ENCODE assay signal across 9 cellular contexts in genomic region chr15:31367021-31367729, GRCh38. TPM values are rescaled to one million over a fixed set of nuclear protein-coding genes. Genes with fewer than 3 reads are reported as not detected.
A peak's percentile ranks its signal among the peaks of the same experiment; 100 is the strongest.
DNase-seq lines count a peak whose midpoint lies in the region; ATAC-seq, FAIRE-seq and TF ChIP-seq lines count a peak whose summit lies in the region.
"Had no signal": no experiment of that assay in that cellular context is flagged by ENCODE, and none has a peak within 500 bp of the region (broad histone marks: within the 10 kb centered on the region; RNA-seq: fewer than 3 reads in every experiment).

No MANE protein-coding gene starts in this region.

- TF ChIP-seq CTCF in WTC11 (IDR thresholded peaks at IDR 0.05), result no peak
- no peak for TF ChIP-seq CTCF in heart left ventricle (IDR thresholded peaks at IDR 0.05)

- peaks cover 0 to 12% (median 2%) of the 10 kb centered on the region in 9 donors for H3K36me3 ChIP-seq in heart left ventricle
- H3K36me3 ChIP-seq in small intestine (ENCODE audit: control insufficient read depth in 2 of 2, insufficient read depth in 2 of 2, low read length in 2 of 2), result peaks cover 0 to 1% of the 10 kb centered on the region in 2 donors

- H3K27me3 ChIP-seq in heart left ventricle, result no peaks in the 10 kb centered on the region
- H3K27me3 ChIP-seq in small intestine (ENCODE audit: control insufficient read depth in 2 of 2, insufficient read depth in 2 of 2, low read length in 2 of 2), result no peaks in the 10 kb centered on the region

- H3K36me3 Mint-ChIP-seq in WTC11, result peaks cover 5% of the 10 kb centered on the region; the same call in 1 of the 2 replicates

- H3K4me3 Mint-ChIP-seq in WTC11, result no peak overlapping the region

- no peaks in the 10 kb centered on the region for H3K27me3 Mint-ChIP-seq in WTC11 (ENCODE audit: low read depth)

- ATAC-seq in GM18867 (IDR thresholded peaks at IDR 0.05; ENCODE audit: unreplicated experiment), result peak; percentile 7
- ATAC-seq in WTC11, result no peak
- ATAC-seq in heart left ventricle, result peak in 3 of 4 donors; percentile 2 to 5 (median 4)
- no peak for ATAC-seq in GM21737 (IDR thresholded peaks at IDR 0.05; ENCODE audit: unreplicated experiment)
- ATAC-seq: K562 had no signal

- H3K4me3 ChIP-seq in heart left ventricle (peak overlapping the region in 3 of 12 donors; percentile 42 to 47 (median 47)), small intestine (ENCODE audit: low read depth in 1 of 2, low read length in 2 of 2) (no peak overlapping the region)
- H3K4me3 ChIP-seq: K562 had no signal

- peaks cover 20 to 100% (median 89%) of the 10 kb centered on the region in 12 donors for H3K4me1 ChIP-seq in heart left ventricle
- H3K4me1 ChIP-seq in small intestine (ENCODE audit: control insufficient read depth in 2 of 2, insufficient read depth in 1 of 2, low read depth in 1 of 2, low read length in 1 of 2), result peaks cover 18% of the 10 kb centered on the region in 2 donors

- TF ChIP-seq POLR2A in heart left ventricle (IDR thresholded peaks at IDR 0.05), result no peak

- 43 to 62% (median 51%) methylated on average over 6 to 11 of the region's 11 CpGs for WGBS in heart left ventricle, 4 donors
- WGBS in small intestine, 3 donors, result 79 to 89% (median 80%) methylated on average over 11 of the region's 11 CpGs

- no peaks in the 10 kb centered on the region for H3K9me3 ChIP-seq in heart left ventricle
- no peaks in the 10 kb centered on the region for H3K9me3 ChIP-seq in small intestine (ENCODE audit: control insufficient read depth, low read depth)

- H3K9me3 Mint-ChIP-seq in WTC11, result peaks cover 5% of the 10 kb centered on the region; the same call in 1 of the 2 replicates

- DNase-seq in WTC11 (ENCODE audit: low spot score), result no peak
- peak in 1 of 5 donors; percentile 57 for DNase-seq in heart left ventricle
- no peak for DNase-seq in small intestine
- no peak for DNase-seq in DMS53 treated with DMSO at 0.1 percent for 48 hours (lab: John Stamatoyannopoulos, UW; ENCODE audit: unreplicated experiment)
- DNase-seq in NK-92 (lab: John Stamatoyannopoulos, UW; ENCODE audit: unreplicated experiment), result no peak
- DNase-seq in HTR-8/SVneo (ENCODE audit: insufficient read length, low spot score), result no peak

- CTCF ChIA-PET in WTC11 (lab: Charles Lee), result interaction anchor here (0.8 to 3.9 kb wide), 16 partner anchors 10 to 120 kb away, joined by 3 to 66 read pairs (median 7); partner anchors contain the start of gene KLF13

- H3K27ac ChIP-seq in heart left ventricle, result peak overlapping the region; percentile 87 to 95 (median 92)
- peak overlapping the region; percentile 90 to 95 for H3K27ac ChIP-seq in small intestine (ENCODE audit: low read depth in 1 of 2, low read length in 1 of 2)

- POLR2A ChIA-PET in WTC11 (lab: Charles Lee), result no interaction called here

- no peak for FAIRE-seq in small intestine (lab: Jason Lieb, UNC)
- FAIRE-seq in HTR-8/SVneo (lab: Jason Lieb, UNC), result no peak
- FAIRE-seq: K562 had no signal

- intact Hi-C loops in heart left ventricle (cut with DNase I), result loop anchor here in 8 of 10 donors (5.0 to 10.0 kb wide), 8 partner anchors 35 to 150 kb away; partner anchors contain the start of gene KLF13 (in 2 of the 8)

- peak overlapping the region; percentile 53; the same call in 1 of the 2 replicates for H3K27ac Mint-ChIP-seq in WTC11

- peaks cover 93% of the 10 kb centered on the region for H3K4me1 Mint-ChIP-seq in WTC11

TF ChIP-seq in WTC11, 78 proteins besides CTCF, POLR2A, EP300 and RAD21 (continues in another document):
- TF ChIP-seq TEAD1 (CRISPR knock-in tag; IDR thresholded peaks at IDR 0.05) (no peak), ERG (CRISPR knock-in tag; IDR thresholded peaks at IDR 0.05) (no peak), FOXP1 (CRISPR knock-in tag; IDR thresholded peaks at IDR 0.05; ENCODE audit: borderline replicate concordance) (no peak), ZNF317 (CRISPR knock-in tag; IDR thresholded peaks at IDR 0.05; ENCODE audit: borderline replicate concordance, low read depth) (no peak), TCF7 (CRISPR knock-in tag; IDR thresholded peaks at IDR 0.05; ENCODE audit: low read depth) (no peak), FOXP4 (CRISPR knock-in tag; IDR thresholded peaks at IDR 0.05) (no peak), ARID4B (CRISPR knock-in tag; IDR thresholded peaks at IDR 0.05; ENCODE audit: borderline replicate concordance) (no peak), CREM (CRISPR knock-in tag; IDR thresholded peaks at IDR 0.05) (no peak), E2F4 (CRISPR knock-in tag; IDR thresholded peaks at IDR 0.05; ENCODE audit: borderline replicate concordance, low read depth) (no peak), ATF1 (CRISPR knock-in tag; IDR thresholded peaks at IDR 0.05) (no peak)

RNA-seq across cellular contexts. Expression of gene KLF13, which starts 40.5 kb away (rescaled TPM):
- total RNA-seq in WTC11 (2021) (36.9 to 38.1 TPM (median 37.2 TPM) in 3 replicates), heart left ventricle (10 to 100 TPM; 37.5 to 65.9 (median 56.4) TPM)
- polyA plus RNA-seq in heart left ventricle (10 to 100 TPM; 22.4 to 74.0 TPM), small intestine (10 to 100 TPM; 50.6 to 61.3 (median 51.9) TPM)

Comparison
In these comparisons a context has a peak if more than half of its experiments do, and no peak if none do; other contexts are left out.
1. ATAC-seq: peak in GM18867 (single experiment) and heart left ventricle (3 of 4); none in WTC11 (single experiment) and GM21737 (single experiment).